9 cellular contexts compared by ENCODE assay signal in genomic region chr20:64049887-64050260, GRCh38. TPM values are rescaled to one million over a fixed set of nuclear protein-coding genes. Genes with fewer than 3 reads are reported as not detected.
DNase-seq lines count a peak whose midpoint lies in the region; ATAC-seq and TF ChIP-seq lines count a peak whose summit lies in the region.
"Had no signal": no experiment of that assay in that cellular context is flagged by ENCODE, and none has a peak within 500 bp of the region (broad histone marks: within the 10 kb centered on the region; RNA-seq: fewer than 3 reads in every experiment).

No MANE protein-coding gene starts in this region.

- H3K4me3 Mint-ChIP-seq in H9 (peak overlapping the region; percentile 37 to 63; a peak in 3 of 5 replicates), T-cell (peak overlapping the region; percentile 25 to 55 (median 51))

- H4K20me1 ChIP-seq in H9 (ENCODE audit: control insufficient read depth, insufficient read depth, insufficient read length): no peaks in the 10 kb centered on the region

- no peak overlapping the region for H2BK12ac ChIP-seq in H9 (ENCODE audit: insufficient read length, low read depth, low read length)

- no peak overlapping the region for H3K9ac ChIP-seq in H9 (ENCODE audit: extremely low read depth, insufficient read length, low read length)

- CTCF ChIA-PET in T-cell (lab: Charles Lee): no interaction called here

- 0 out of 5 replicates have a peak, but pooled peaks cover 0 to 3% of the 10 kb centered on the region in 2 experiments for H3K9me3 Mint-ChIP-seq in H9
- no peaks in the 10 kb centered on the region for H3K9me3 Mint-ChIP-seq in T-cell

- H3K79me1 ChIP-seq in H9 (ENCODE audit: insufficient read depth, low read depth, low read length, poor library complexity, severe bottlenecking): no peaks in the 10 kb centered on the region

- H3T11ph ChIP-seq in H9 (ENCODE audit: low read length): no peak overlapping the region

- no peak overlapping the region for H2BK20ac ChIP-seq in H9 (ENCODE audit: low read depth, low read length, poor library complexity, severe bottlenecking)

- WGBS in H9 (ENCODE audit: extremely low coverage, insufficient read length, low lambda C conversion rate): no CpG with 5 or more reads among the region's 15 CpGs
- WGBS in right cardiac atrium: 18% methylated on average over 15 of the region's 15 CpGs
- WGBS in spleen, 5 donors: 6 to 27% (median 15%) methylated on average over 12 to 15 of the region's 15 CpGs

- H2BK5ac ChIP-seq in H9 (ENCODE audit: insufficient read length, low read length): no peak overlapping the region

- H3K56ac ChIP-seq in H9 (ENCODE audit: insufficient read length, low read depth, low read length): no peak overlapping the region

- no peak for TF ChIP-seq CTCF in H9 (conservative IDR thresholded peaks at IDR 0.05)
- TF ChIP-seq CTCF in spleen (IDR thresholded peaks at IDR 0.05 in 8 of 11, conservative IDR thresholded peaks at IDR 0.05 in 3 of 11): no peak

- no peak overlapping the region for H3K14ac ChIP-seq in H9 (ENCODE audit: insufficient read depth, low read length)

- DNase-seq in H9: no peak
- no peak for DNase-seq in T-cell
- peak; percentile 49 to 77 (median 76) for DNase-seq in right cardiac atrium
- no peak for DNase-seq in spleen
- DNase-seq in NCI-H2196 treated with DMSO at 0.1 percent for 48 hours (lab: John Stamatoyannopoulos, UW; ENCODE audit: unreplicated experiment): no peak
- DNase-seq in stimulated activated CD4-positive, alpha-beta T cell treated with anti-CD3 and anti-CD28 coated beads, Interleukin-4, amount 100 ng/mL, for 1 hour: no peak
- DNase-seq: effector CD8-positive, alpha-beta T cell; NCI-H345 had no signal

- H3K4me2 ChIP-seq in H9 (ENCODE audit: insufficient read depth, insufficient read length, low read length): no peak overlapping the region

- no peaks in the 10 kb centered on the region for H3K4me1 ChIP-seq in H9 (ENCODE audit: insufficient read depth, low read length)
- H3K4me1 ChIP-seq in right cardiac atrium (ENCODE audit: control insufficient read depth, insufficient read depth, low read length): no peaks in the 10 kb centered on the region
- peaks cover 5 to 97% (median 65%) of the 10 kb centered on the region in 6 donors for H3K4me1 ChIP-seq in spleen

- no peak overlapping the region for H3K27ac Mint-ChIP-seq in H9
- H3K27ac Mint-ChIP-seq in T-cell: no peak overlapping the region

- H2AFZ ChIP-seq in H9 (ENCODE audit: low read length): no peak overlapping the region

- H2BK120ac ChIP-seq in H9 (ENCODE audit: low read depth, low read length, poor library complexity, severe bottlenecking): no peak overlapping the region

- peaks cover 26 to 29% of the 10 kb centered on the region in 2 experiments for H3K4me1 Mint-ChIP-seq in H9
- peaks cover 9 to 30% (median 23%) of the 10 kb centered on the region in 3 donors for H3K4me1 Mint-ChIP-seq in T-cell

- no peak overlapping the region for H3K4ac ChIP-seq in H9 (ENCODE audit: low read depth, low read length)

- H3K9me3 ChIP-seq in H9 (ENCODE audit: control insufficient read depth, low read depth, low read length) (no peaks in the 10 kb centered on the region), right cardiac atrium (ENCODE audit: control insufficient read depth, low read length) (no peaks in the 10 kb centered on the region), spleen (no peaks in the 10 kb centered on the region)

- intact Hi-C loops in right cardiac atrium (cut with DNase I) (no loop called here), spleen (cut with DNase I; ENCODE audit: low total_unique reads) (no loop called here)

- H3K36me3 ChIP-seq in spleen: peaks cover 0 to 15% (median 0%) of the 10 kb centered on the region in 6 donors

- no peak overlapping the region for H3K23ac ChIP-seq in H9 (ENCODE audit: insufficient read length, low read depth, low read length)

- H4K5ac ChIP-seq in H9 (ENCODE audit: insufficient read length, low read depth, low read length): no peak overlapping the region

- no peaks in the 10 kb centered on the region for H3K23me2 ChIP-seq in H9 (ENCODE audit: insufficient read length, low read depth, low read length, poor library complexity, severe bottlenecking)

- peaks cover 70% of the 10 kb centered on the region for H3K27me3 Mint-ChIP-seq in H9 (ENCODE audit: low read depth)
- H3K27me3 Mint-ChIP-seq in T-cell: peaks cover 12 to 55% of the 10 kb centered on the region in 2 donors

- H3K79me2 ChIP-seq in H9 (ENCODE audit: insufficient read depth, low read length): no peaks in the 10 kb centered on the region

- POLR2A ChIA-PET in T-cell (lab: Charles Lee): no interaction called here

- H3K4me3 ChIP-seq in right cardiac atrium (ENCODE audit: low read length): peak overlapping the region; percentile 53
- H3K4me3 ChIP-seq in spleen: peak overlapping the region in 7 of 8 donors; percentile 0 to 73 (median 44)

- ATAC-seq in T-cell (replicated peaks in 1 of 4) (no peak), right cardiac atrium (peak in 1 of 2 donors; percentile 25), GM18520 (IDR thresholded peaks at IDR 0.05; ENCODE audit: unreplicated experiment) (no peak)

- H4K8ac ChIP-seq in H9 (replicated peaks; ENCODE audit: insufficient read length, low read depth, low read length): no peak overlapping the region

- H2AK5ac ChIP-seq in H9 (ENCODE audit: insufficient read length, low read length): no peak overlapping the region

- H3K27ac ChIP-seq in H9 (ENCODE audit: insufficient read length, low read depth, low read length) (no peak overlapping the region), right cardiac atrium (ENCODE audit: low read length) (peak overlapping the region; percentile 57), spleen (peak overlapping the region; percentile 56 to 91 (median 85))

- peaks cover 0 to 2% (median 0%) of the 10 kb centered on the region in 3 experiments; a peak in 2 of 7 replicates for H3K36me3 Mint-ChIP-seq in H9 (ENCODE audit: insufficient read depth in 1 of 3, low read depth in 3 of 3)
- H3K36me3 Mint-ChIP-seq in T-cell: no peaks in the 10 kb centered on the region

- H4K91ac ChIP-seq in H9 (ENCODE audit: insufficient read length, low read depth, low read length): no peak overlapping the region

- H3K27me3 ChIP-seq in H9 (ENCODE audit: insufficient read depth, low read length) (peaks cover 26% of the 10 kb centered on the region; the same call in 1 of the 2 replicates), right cardiac atrium (ENCODE audit: control insufficient read depth, insufficient read depth) (no peaks in the 10 kb centered on the region), spleen (replicated peaks in 1 of 7) (peaks cover 0 to 94% (median 30%) of the 10 kb centered on the region in 7 donors)

- no peak overlapping the region for H3K18ac ChIP-seq in H9 (ENCODE audit: insufficient read length, low read depth, low read length)

- TF ChIP-seq POLR2A in spleen (IDR thresholded peaks at IDR 0.05): no peak

- no peak overlapping the region for H2BK15ac ChIP-seq in H9 (ENCODE audit: low read depth, low read length)

RNA-seq across cellular contexts. Expression of gene SOX18, which starts 0.4 kb away (rescaled TPM):
- total RNA-seq in H9 (2021): 1.6 and 2.0 TPM in 2 replicates
- total RNA-seq in T-cell: under 1 TPM in 3 of 5 donors, not detected in 2; 0.35 to 0.56 (median 0.44) TPM
- 10 to 100 TPM; 28.7 to 42.1 (median 41.1) TPM for total RNA-seq in right cardiac atrium
- polyA plus RNA-seq in right cardiac atrium: 26.8 TPM
- 10 to 100 TPM; 12.1 to 63.1 (median 42.0) TPM for total RNA-seq in spleen
- polyA plus RNA-seq in spleen: 10 to 100 TPM in 2 of 3 donors, 1 to 10 TPM in 1; 7.3 to 25.5 (median 22.3) TPM

RNA-seq across cellular contexts. Expression of gene TCEA2, which starts 13.1 kb away (rescaled TPM):
- total RNA-seq in H9 (2021) (48.1 and 51.7 TPM in 2 replicates), T-cell (10 to 100 TPM; 25.8 to 49.7 (median 40.1) TPM), right cardiac atrium (10 to 100 TPM; 46.3 to 52.0 (median 50.0) TPM), spleen (10 to 100 TPM; 18.6 to 60.8 (median 45.0) TPM)
- polyA plus RNA-seq in right cardiac atrium (38.3 TPM), spleen (10 to 100 TPM; 35.9 to 47.5 (median 41.5) TPM)

RNA-seq across cellular contexts. Expression of gene C20orf204, which starts 13.9 kb away (rescaled TPM):
- total RNA-seq in H9 (2021): 1.3 and 2.2 TPM in 2 replicates
- 10 to 100 TPM in 2 of 5 donors, 1 to 10 TPM in 3; 4.5 to 20.8 (median 9.5) TPM for total RNA-seq in T-cell
- under 1 TPM; 0.21 to 0.82 (median 0.49) TPM for total RNA-seq in right cardiac atrium
- polyA plus RNA-seq in right cardiac atrium: 0.36 TPM
- 1 to 10 TPM in 5 of 7 donors, under 1 TPM in 2; 0.85 to 3.4 (median 2.0) TPM for total RNA-seq in spleen
- 1 to 10 TPM; 1.5 to 3.9 (median 1.9) TPM for polyA plus RNA-seq in spleen

RNA-seq across cellular contexts. Expression of gene RGS19, which starts 29.4 kb away (rescaled TPM):
- total RNA-seq in H9 (2021): 11.7 and 12.8 TPM in 2 replicates
- 10 to 100 TPM; 39.2 to 61.7 (median 57.3) TPM for total RNA-seq in T-cell
- 1 to 10 TPM; 6.3 to 9.1 (median 8.3) TPM for total RNA-seq in right cardiac atrium
- polyA plus RNA-seq in right cardiac atrium: 5.8 TPM
- 100 to 1,000 TPM in 4 of 7 donors, 10 to 100 TPM in 3; 91.6 to 186 (median 107) TPM for total RNA-seq in spleen
- 100 to 1,000 TPM in 1 of 3 donors, 10 to 100 TPM in 2; 80.4 to 125 (median 82.0) TPM for polyA plus RNA-seq in spleen

RNA-seq across cellular contexts. Expression of gene OPRL1, which starts 30.0 kb away (rescaled TPM):
- total RNA-seq in H9 (2021) (0.90 and 1.0 TPM in 2 replicates), T-cell (1 to 10 TPM; 1.1 to 1.9 (median 1.5) TPM), right cardiac atrium (1 to 10 TPM in 2 of 4 donors, under 1 TPM in 2; 0.50 to 1.3 (median 1.1) TPM), spleen (1 to 10 TPM; 3.7 to 7.9 (median 5.1) TPM)
- polyA plus RNA-seq in right cardiac atrium (0.81 TPM), spleen (1 to 10 TPM; 1.9 to 4.9 (median 2.5) TPM)

Comparison
In these comparisons a context has a peak if more than half of its experiments do, and no peak if none do; other contexts are left out.
1. DNase-seq: peak in right cardiac atrium (3 of 3); none in H9 (single experiment), T-cell (0 of 34), spleen (single experiment), NCI-H2196 treated with DMSO at 0.1 percent for 48 hours (single experiment) and stimulated activated CD4-positive, alpha-beta T cell treated with anti-CD3 and anti-CD28 coated beads, Interleukin-4, amount 100 ng/mL, for 1 hour (single experiment).